ENCODE assay signal across 14 cellular contexts in the genomic region with DNA sequence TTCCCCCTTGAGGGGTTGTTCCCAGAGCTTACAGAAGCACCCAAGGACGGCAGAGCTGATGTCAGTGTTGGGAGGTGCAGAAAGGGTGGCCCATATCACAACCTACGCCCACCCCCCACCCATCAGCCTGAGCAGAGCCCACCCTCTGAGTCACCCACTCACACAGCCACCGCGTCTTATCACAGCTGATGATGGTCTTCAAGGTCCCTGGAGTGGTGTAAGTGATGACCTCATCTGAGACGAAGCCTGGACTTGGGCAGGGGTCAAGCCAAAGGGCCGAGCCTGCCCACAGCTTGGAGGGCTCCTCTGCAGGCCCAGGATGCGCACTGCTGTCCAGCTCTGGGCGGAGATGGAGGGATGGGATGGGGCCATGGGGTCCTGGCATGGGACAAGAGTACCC. TPM values are rescaled to one million over a fixed set of nuclear protein-coding genes. Genes with fewer than 3 reads are reported as not detected.
DNase-seq lines count a peak whose midpoint lies in the region; ATAC-seq and TF ChIP-seq lines count a peak whose summit lies in the region.
"Had no signal": no experiment of that assay in that cellular context is flagged by ENCODE, and none has a peak within 500 bp of the region (broad histone marks: within the 10 kb centered on the region; RNA-seq: fewer than 3 reads in every experiment).

No MANE protein-coding gene starts in this region.

- H3K36me3 ChIP-seq in heart right ventricle = no peaks in the 10 kb centered on the region
- H3K36me3 ChIP-seq in mesodermal cell (ENCODE audit: control insufficient read depth, insufficient read depth, low read length) = no peaks in the 10 kb centered on the region
- H3K36me3 ChIP-seq in sigmoid colon = no peaks in the 10 kb centered on the region

- H3K27me3 ChIP-seq in heart right ventricle = peaks cover 0 to 17% (median 0%) of the 10 kb centered on the region in 7 donors
- no peaks in the 10 kb centered on the region for H3K27me3 ChIP-seq in sigmoid colon
- H3K27me3 ChIP-seq in foreskin keratinocyte = peaks cover 34% of the 10 kb centered on the region

- TF ChIP-seq EP300 in sigmoid colon (IDR thresholded peaks at IDR 0.05) = no peak

- H3K4me1 ChIP-seq in heart right ventricle (peaks cover 15 to 44% (median 28%) of the 10 kb centered on the region in 9 donors), mesodermal cell (ENCODE audit: control insufficient read depth, insufficient read depth, low read length, poor library complexity, severe bottlenecking) (peaks cover 37% of the 10 kb centered on the region), sigmoid colon (peaks cover 0 to 42% (median 40%) of the 10 kb centered on the region in 4 donors), foreskin keratinocyte (no peaks in the 10 kb centered on the region)

- intact Hi-C loops in heart right ventricle (cut with DNase I) = loop anchor here in 2 of 10 donors (2.0 to 5.0 kb wide), 2 partner anchors 136 kb away; no protein-coding TSS in a partner anchor
- intact Hi-C loops in Right ventricle myocardium superior (cut with DNase I) = no loop called here
- intact Hi-C loops in sigmoid colon (cut with DNase I) = loop anchor here (2.0 kb wide), 1 partner anchor 136 kb away; no protein-coding TSS in a partner anchor

- H3K9me3 ChIP-seq in heart right ventricle (no peaks in the 10 kb centered on the region), mesodermal cell (ENCODE audit: control insufficient read depth, low read length) (no peaks in the 10 kb centered on the region), sigmoid colon (no peaks in the 10 kb centered on the region)

- no peak overlapping the region for H3K4me3 ChIP-seq in heart right ventricle
- H3K4me3 ChIP-seq in mesodermal cell (ENCODE audit: extremely low read depth, insufficient read depth, low read length, poor library complexity, severe bottlenecking) = no peak overlapping the region
- no peak overlapping the region for H3K4me3 ChIP-seq in sigmoid colon
- H3K4me3 ChIP-seq: GM12878, GM23338 had no signal

- no peak for TF ChIP-seq CTCF in heart right ventricle (IDR thresholded peaks at IDR 0.05)
- no peak for TF ChIP-seq CTCF in sigmoid colon (IDR thresholded peaks at IDR 0.05)
- TF ChIP-seq CTCF in foreskin keratinocyte (conservative IDR thresholded peaks at IDR 0.05) = no peak

- no peak for TF ChIP-seq POLR2A in sigmoid colon (IDR thresholded peaks at IDR 0.05)

- 75 to 77% methylated on average over 8 of the region's 8 CpGs for WGBS in heart right ventricle, 2 donors
- whole genome bisulfite sequencing in mesodermal cell (ENCODE audit: insufficient coverage in 2 of 2), 2 experiments = 83 to 89% methylated on average over 3 of the region's 8 CpGs
- 56 to 78% methylated on average over 8 of the region's 8 CpGs for WGBS in sigmoid colon, 2 donors

- DNase-seq in heart right ventricle = no peak
- DNase-seq in Right ventricle myocardium superior = no peak
- DNase-seq in amniotic epithelial cell (ENCODE audit: low read depth) = peak; percentile 82
- no peak for DNase-seq in sigmoid colon
- no peak for DNase-seq in foreskin keratinocyte
- DNase-seq in GM03348 (ENCODE audit: low spot score) = no peak
- DNase-seq: DMS79 treated with DMSO at 0.1 percent for 48 hours, NCI-H1105 treated with DMSO at 0.1 percent for 48 hours, NCI-H2227 treated with DMSO at 0.1 percent for 48 hours had no signal

- ATAC-seq in heart right ventricle (peak in 2 of 8 donors; percentile 3 to 20), Right ventricle myocardium superior (ENCODE audit: poor library complexity) (no peak), foreskin keratinocyte (no peak), HG02798 (IDR thresholded peaks at IDR 0.05; ENCODE audit: poor library complexity, unreplicated experiment) (no peak)

- H3K27ac ChIP-seq in heart right ventricle (peak overlapping the region in 6 of 10 donors; percentile 4 to 50 (median 36)), mesodermal cell (ENCODE audit: low read depth, low read length, severe bottlenecking) (peak overlapping the region; percentile 73), sigmoid colon (peak overlapping the region; percentile 45 to 89 (median 50)), foreskin keratinocyte (no peak overlapping the region)

RNA-seq across cellular contexts. Expression of a gene that starts 3.0 kb away (rescaled TPM):
- total RNA-seq in heart right ventricle (10 to 100 TPM; 20.2 to 82.5 (median 54.2) TPM), Right ventricle myocardium superior (123 TPM), sigmoid colon (10 to 100 TPM; 14.5 to 49.6 (median 32.1) TPM), foreskin keratinocyte (not detected in 2 replicates)
- polyA plus RNA-seq in heart right ventricle (10 to 100 TPM; 51.8 to 56.7 TPM), sigmoid colon (1 to 10 TPM; 1.2 to 5.0 (median 3.6) TPM), foreskin keratinocyte (not detected in 2 replicates)
- 41.2 TPM for polyA plus RNA-seq in mesodermal cell (2013, experiment 1 of 2)
- 31.8 TPM for polyA plus RNA-seq in mesodermal cell (2013, experiment 2 of 2)
- total RNA-seq: A172 had no signal

Comparison
In these comparisons a context has a peak if more than half of its experiments do, and no peak if none do; other contexts are left out.
1. RNA of a gene that starts 3.0 kb away (total RNA-seq): 123 TPM in Right ventricle myocardium superior (single experiment), 20.2 to 82.5 TPM in heart right ventricle and 14.5 to 49.6 TPM in sigmoid colon; not detected in foreskin keratinocyte; every median in the first group is over 10 times any median in the second.